Comparison of ENCODE assay signal across 7 cellular contexts in genomic region chr14:65170768-65171251, GRCh38.
DNase-seq lines count a peak whose midpoint lies in the region; ATAC-seq and TF ChIP-seq lines count a peak whose summit lies in the region.

No MANE protein-coding gene starts in this region.

- no peak overlapping the region for H3K9ac ChIP-seq in neural progenitor cell

- H3K9me3 ChIP-seq in esophagus squamous epithelium (no peaks in the 10 kb centered on the region), neural progenitor cell (ENCODE audit: low read depth) (no peaks in the 10 kb centered on the region), thymus (ENCODE audit: control insufficient read depth) (no peaks in the 10 kb centered on the region)

- peaks cover 4% of the 10 kb centered on the region for H3K9me3 Mint-ChIP-seq in neural progenitor cell

- DNase-seq in NCI-H2227 treated with DMSO at 0.1 percent for 48 hours (lab: John Stamatoyannopoulos, UW) (peak; percentile 80), activated T-cell treated with anti-CD3 and anti-CD28 coated beads for 24 hours (ENCODE audit: low read depth) (peak; percentile 16), esophagus squamous epithelium (lab: John Stamatoyannopoulos, UW) (no peak), neural progenitor cell (ENCODE audit: low spot score) (peak; percentile 74), AML-193 (lab: John Stamatoyannopoulos, UW) (no peak)

- H2AFZ ChIP-seq in neural progenitor cell (replicated peaks) = peak overlapping the region; percentile 85

- ATAC-seq in GM18870 (IDR thresholded peaks at IDR 0.05; ENCODE audit: unreplicated experiment) = peak; percentile 29

- TF ChIP-seq CTCF in esophagus squamous epithelium (IDR thresholded peaks at IDR 0.05) (peak in 2 of 6 experiments; percentile 9 to 22), neural progenitor cell (IDR thresholded peaks at IDR 0.05) (peak; percentile 55)

- H3K27me3 ChIP-seq in esophagus squamous epithelium (peaks cover 0 to 14% (median 0%) of the 10 kb centered on the region in 4 donors), neural progenitor cell (peaks cover 7% of the 10 kb centered on the region), thymus (ENCODE audit: control insufficient read depth, insufficient read depth) (no peaks in the 10 kb centered on the region)

- H3K27me3 Mint-ChIP-seq in neural progenitor cell (ENCODE audit: insufficient read depth, low read depth) = peaks cover 10% of the 10 kb centered on the region

- peaks cover 30% of the 10 kb centered on the region for H3K4me1 Mint-ChIP-seq in neural progenitor cell

- H3K36me3 Mint-ChIP-seq in neural progenitor cell = no peaks in the 10 kb centered on the region

- WGBS in esophagus squamous epithelium, 2 donors = 2 to 3% methylated on average over 11 to 14 of the region's 15 CpGs
- WGBS in thymus = under 1% methylated on average over 15 of the region's 15 CpGs

- peak overlapping the region in 1 of 4 donors; percentile 18 for H3K27ac ChIP-seq in esophagus squamous epithelium
- no peak overlapping the region for H3K27ac ChIP-seq in neural progenitor cell
- no peak overlapping the region for H3K27ac ChIP-seq in thymus (ENCODE audit: low read depth)

- no peak overlapping the region for H3K4me3 Mint-ChIP-seq in neural progenitor cell

- intact Hi-C loops in esophagus squamous epithelium (cut with DNase I) = no loop called here

- H3F3A ChIP-seq in neural progenitor cell (ENCODE audit: low read depth) = peaks cover 15% of the 10 kb centered on the region

- peak overlapping the region in 3 of 4 donors; percentile 23 to 58 (median 36) for H3K4me3 ChIP-seq in esophagus squamous epithelium
- peak overlapping the region; percentile 17 for H3K4me3 ChIP-seq in neural progenitor cell
- H3K4me3 ChIP-seq in thymus (ENCODE audit: low read length) = peak overlapping the region; percentile 44

- H3K27ac Mint-ChIP-seq in neural progenitor cell = no peak overlapping the region

- peak overlapping the region; percentile 46 for H3K4me2 ChIP-seq in neural progenitor cell

- H3K36me3 ChIP-seq in esophagus squamous epithelium (no peaks in the 10 kb centered on the region), neural progenitor cell (no peaks in the 10 kb centered on the region), thymus (ENCODE audit: control insufficient read depth, insufficient read depth) (no peaks in the 10 kb centered on the region)

- H3K4me1 ChIP-seq in esophagus squamous epithelium = peaks cover 5 to 16% (median 10%) of the 10 kb centered on the region in 3 donors
- peaks cover 16% of the 10 kb centered on the region for H3K4me1 ChIP-seq in neural progenitor cell
- peaks cover 4% of the 10 kb centered on the region for H3K4me1 ChIP-seq in thymus (ENCODE audit: control insufficient read depth, insufficient read depth, low read length)

- H3K79me2 ChIP-seq in neural progenitor cell (ENCODE audit: low read depth) = no peaks in the 10 kb centered on the region

- H4K20me1 ChIP-seq in neural progenitor cell (ENCODE audit: low read depth) = no peaks in the 10 kb centered on the region

- TF ChIP-seq POLR2A in esophagus squamous epithelium (IDR thresholded peaks at IDR 0.05) = no peak

Comparison
In these comparisons a context has a peak if more than half of its experiments do, and no peak if none do; other contexts are left out.
1. DNase-seq: peak in NCI-H2227 treated with DMSO at 0.1 percent for 48 hours (single experiment), activated T-cell treated with anti-CD3 and anti-CD28 coated beads for 24 hours (single experiment) and neural progenitor cell (single experiment); none in esophagus squamous epithelium (single experiment) and AML-193 (0 of 2).
2. Peak in every context shown above with its lines, with median percentiles within 50 percentile points of each other: H3K4me3 ChIP-seq.